ENCODE assay signal across 10 cellular contexts in the genomic region with DNA sequence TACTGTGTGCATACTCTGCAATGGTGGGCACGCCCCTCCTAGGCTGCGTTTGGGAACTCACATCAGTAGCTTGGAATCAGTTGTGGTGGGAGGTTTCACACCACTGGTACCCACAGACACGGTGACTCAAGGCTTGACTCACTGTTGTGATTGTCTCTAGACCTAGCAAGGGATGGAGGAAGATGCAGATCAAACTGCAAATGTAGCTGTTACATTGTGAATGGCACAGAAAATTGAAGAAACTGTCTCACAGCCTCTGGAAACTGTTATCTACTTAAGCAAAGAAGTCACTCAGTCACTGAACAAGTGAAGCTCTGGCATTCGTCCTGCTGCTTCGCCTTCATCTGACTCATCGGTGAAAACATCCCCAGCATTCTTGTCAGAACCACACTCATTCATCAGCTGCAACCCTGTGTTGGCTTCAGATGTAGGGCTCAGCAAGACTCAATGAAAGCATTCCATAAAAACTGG. TPM values are rescaled to one million over a fixed set of nuclear protein-coding genes. Genes with fewer than 3 reads are reported as not detected.
DNase-seq lines count a peak whose midpoint lies in the region; ATAC-seq, FAIRE-seq and TF ChIP-seq lines count a peak whose summit lies in the region.
"Had no signal": no experiment of that assay in that cellular context is flagged by ENCODE, and none has a peak within 500 bp of the region (broad histone marks: within the 10 kb centered on the region; RNA-seq: fewer than 3 reads in every experiment).

No MANE protein-coding gene starts in this region.

- FAIRE-seq in D721Med (lab: Jason Lieb, UNC): no peak

- no peaks in the 10 kb centered on the region for H3K9me3 ChIP-seq in mesenchymal stem cell (ENCODE audit: control insufficient read depth, low read length)
- H3K9me3 ChIP-seq: ascending aorta, vagina had no signal

- H3K36me3 ChIP-seq in mesenchymal stem cell (ENCODE audit: control insufficient read depth in 1 of 2, insufficient read depth in 2 of 2, low read depth in 1 of 2, low read length in 2 of 2): peaks cover 0 to 7% of the 10 kb centered on the region in 2 experiments

- no peak overlapping the region for H2BK5ac ChIP-seq in mesenchymal stem cell (ENCODE audit: low read depth, low read length, poor library complexity, severe bottlenecking)

- peak overlapping the region; percentile 30 for H3K4me2 ChIP-seq in mesenchymal stem cell (ENCODE audit: low read length, poor library complexity, severe bottlenecking)

- POLR2A ChIA-PET in RWPE1 (lab: Yijun Ruan, JAX; ENCODE audit: low non-redundant PET): interaction anchor here (0.5 to 0.6 kb wide), 2 partner anchors 62 to 285 kb away, joined by 3 to 4 read pairs; no protein-coding TSS in a partner anchor

- no peak overlapping the region for H3K18ac ChIP-seq in mesenchymal stem cell (ENCODE audit: low read depth in 1 of 2, low read length in 2 of 2)

- no peak overlapping the region for H3K14ac ChIP-seq in mesenchymal stem cell (ENCODE audit: low read length in 2 of 2)

- ATAC-seq in stimulated activated effector memory CD8-positive, alpha-beta T cell treated with anti-CD3 and anti-CD28 coated beads, Interleukin-12 subunit alpha, Interleukin-12 subunit beta, amount 100 ng/mL, for 72 hours: peak; percentile 97
- no peak for ATAC-seq in GM21367 (IDR thresholded peaks at IDR 0.05; ENCODE audit: unreplicated experiment)

- H3K9me3 Mint-ChIP-seq in stimulated activated effector memory CD8-positive, alpha-beta T cell treated with anti-CD3 and anti-CD28 coated beads, Interleukin-12 subunit alpha, Interleukin-12 subunit beta, amount 100 ng/mL, for 72 hours: no peaks in the 10 kb centered on the region

- H3K4me1 ChIP-seq in mesenchymal stem cell (ENCODE audit: control insufficient read depth, insufficient read depth, low read depth, low read length): peaks cover 23% of the 10 kb centered on the region

- TF ChIP-seq CTCF in RWPE1 (conservative IDR thresholded peaks at IDR 0.05; ENCODE audit: low read depth) (no peak), D721Med (IDR thresholded peaks at IDR 0.05; ENCODE audit: insufficient read depth, missing control alignments) (no peak)

- WGBS in mesenchymal stem cell: under 1% methylated on average over 6 of the region's 6 CpGs

- no peak overlapping the region for H3K9ac ChIP-seq in mesenchymal stem cell (ENCODE audit: low read length)

- H3K4me3 ChIP-seq in mesenchymal stem cell (ENCODE audit: insufficient read depth in 1 of 2, low read depth in 1 of 2, low read length in 2 of 2): no peak overlapping the region
- H3K4me3 ChIP-seq: ascending aorta, vagina had no signal

- H4K8ac ChIP-seq in mesenchymal stem cell (ENCODE audit: low read length): no peak overlapping the region

- H2BK15ac ChIP-seq in mesenchymal stem cell (ENCODE audit: low read depth, poor library complexity, severe bottlenecking): no peak overlapping the region

- H3K27ac ChIP-seq in RWPE1 (no peak overlapping the region), mesenchymal stem cell (ENCODE audit: low read length, poor library complexity, severe bottlenecking) (peak overlapping the region; percentile 92)
- H3K27ac ChIP-seq: ascending aorta, vagina had no signal

- no peak overlapping the region for H3K23ac ChIP-seq in mesenchymal stem cell (ENCODE audit: low read length in 2 of 2)

- CTCF ChIA-PET in RWPE1 (lab: Yijun Ruan, JAX): interaction anchor here (1.0 to 1.4 kb wide), 2 partner anchors 87 to 90 kb away, joined by 3 to 6 read pairs; no protein-coding TSS in a partner anchor

- H2AK5ac ChIP-seq in mesenchymal stem cell (ENCODE audit: low read length, severe bottlenecking): no peak overlapping the region

- no peak overlapping the region for H2AFZ ChIP-seq in mesenchymal stem cell (ENCODE audit: low read depth, low read length)

- no peak overlapping the region for H4K91ac ChIP-seq in mesenchymal stem cell (ENCODE audit: low read length)

- no peak overlapping the region for H2BK12ac ChIP-seq in mesenchymal stem cell (ENCODE audit: low read length in 2 of 2)

- H3K27me3 ChIP-seq in mesenchymal stem cell (ENCODE audit: control insufficient read depth in 1 of 2, insufficient read depth in 1 of 2, low read length in 2 of 2): peaks cover 0 to 53% of the 10 kb centered on the region in 2 experiments
- H3K27me3 ChIP-seq: ascending aorta, vagina had no signal

- H2BK120ac ChIP-seq in mesenchymal stem cell (ENCODE audit: low read depth, low read length): no peak overlapping the region

- no peak overlapping the region for H3K4ac ChIP-seq in mesenchymal stem cell (ENCODE audit: low read depth in 1 of 2, low read length in 2 of 2)

- peaks cover 54% of the 10 kb centered on the region for H3K4me1 Mint-ChIP-seq in stimulated activated effector memory CD8-positive, alpha-beta T cell treated with anti-CD3 and anti-CD28 coated beads, Interleukin-12 subunit alpha, Interleukin-12 subunit beta, amount 100 ng/mL, for 72 hours

- no peaks in the 10 kb centered on the region for H3K79me1 ChIP-seq in mesenchymal stem cell (replicated peaks; ENCODE audit: low read length, poor library complexity, severe bottlenecking)

- DNase-seq in AG08396 (ENCODE audit: low spot score) (peak; percentile 87), RWPE1 (ENCODE audit: low spot score) (peak; percentile 71), mesenchymal stem cell (peak; percentile 97), NCI-H187 (lab: John Stamatoyannopoulos, UW) (no peak), D721Med (ENCODE audit: insufficient read length, low spot score) (no peak)
- DNase-seq in activated naive CD4-positive, alpha-beta T cell treated with anti-CD3 and anti-CD28 coated beads, Interleukin-2, amount 50 U/mL, for 16 hours: peak; percentile 65
- DNase-seq in stimulated activated effector memory CD8-positive, alpha-beta T cell treated with anti-CD3 and anti-CD28 coated beads, Interleukin-12 subunit alpha, Interleukin-12 subunit beta, amount 100 ng/mL, for 72 hours (ENCODE audit: low spot score in 2 of 2): peak; percentile 64 to 88

- H3K36me3 Mint-ChIP-seq in stimulated activated effector memory CD8-positive, alpha-beta T cell treated with anti-CD3 and anti-CD28 coated beads, Interleukin-12 subunit alpha, Interleukin-12 subunit beta, amount 100 ng/mL, for 72 hours: peaks cover 8% of the 10 kb centered on the region

- H3K27ac Mint-ChIP-seq in stimulated activated effector memory CD8-positive, alpha-beta T cell treated with anti-CD3 and anti-CD28 coated beads, Interleukin-12 subunit alpha, Interleukin-12 subunit beta, amount 100 ng/mL, for 72 hours: peak overlapping the region; percentile 6

- H3K4me3 Mint-ChIP-seq in stimulated activated effector memory CD8-positive, alpha-beta T cell treated with anti-CD3 and anti-CD28 coated beads, Interleukin-12 subunit alpha, Interleukin-12 subunit beta, amount 100 ng/mL, for 72 hours: peak overlapping the region; percentile 7

RNA-seq across cellular contexts. Expression of a gene that starts 59.5 kb away (rescaled TPM):
- 75.1 TPM for polyA plus RNA-seq in mesenchymal stem cell (2013, experiment 1 of 2)
- 76.3 TPM for polyA plus RNA-seq in mesenchymal stem cell (2013, experiment 2 of 2)

Comparison
In these comparisons a context has a peak if more than half of its experiments do, and no peak if none do; other contexts are left out.
1. DNase-seq: peak in AG08396 (single experiment), RWPE1 (single experiment), activated naive CD4-positive, alpha-beta T cell treated with anti-CD3 and anti-CD28 coated beads, Interleukin-2, amount 50 U/mL, for 16 hours (single experiment), mesenchymal stem cell (single experiment) and stimulated activated effector memory CD8-positive, alpha-beta T cell treated with anti-CD3 and anti-CD28 coated beads, Interleukin-12 subunit alpha, Interleukin-12 subunit beta, amount 100 ng/mL, for 72 hours (2 of 2); none in NCI-H187 (0 of 2) and D721Med (single experiment).